1 cellular context compared by ENCODE assay signal in the genomic region with DNA sequence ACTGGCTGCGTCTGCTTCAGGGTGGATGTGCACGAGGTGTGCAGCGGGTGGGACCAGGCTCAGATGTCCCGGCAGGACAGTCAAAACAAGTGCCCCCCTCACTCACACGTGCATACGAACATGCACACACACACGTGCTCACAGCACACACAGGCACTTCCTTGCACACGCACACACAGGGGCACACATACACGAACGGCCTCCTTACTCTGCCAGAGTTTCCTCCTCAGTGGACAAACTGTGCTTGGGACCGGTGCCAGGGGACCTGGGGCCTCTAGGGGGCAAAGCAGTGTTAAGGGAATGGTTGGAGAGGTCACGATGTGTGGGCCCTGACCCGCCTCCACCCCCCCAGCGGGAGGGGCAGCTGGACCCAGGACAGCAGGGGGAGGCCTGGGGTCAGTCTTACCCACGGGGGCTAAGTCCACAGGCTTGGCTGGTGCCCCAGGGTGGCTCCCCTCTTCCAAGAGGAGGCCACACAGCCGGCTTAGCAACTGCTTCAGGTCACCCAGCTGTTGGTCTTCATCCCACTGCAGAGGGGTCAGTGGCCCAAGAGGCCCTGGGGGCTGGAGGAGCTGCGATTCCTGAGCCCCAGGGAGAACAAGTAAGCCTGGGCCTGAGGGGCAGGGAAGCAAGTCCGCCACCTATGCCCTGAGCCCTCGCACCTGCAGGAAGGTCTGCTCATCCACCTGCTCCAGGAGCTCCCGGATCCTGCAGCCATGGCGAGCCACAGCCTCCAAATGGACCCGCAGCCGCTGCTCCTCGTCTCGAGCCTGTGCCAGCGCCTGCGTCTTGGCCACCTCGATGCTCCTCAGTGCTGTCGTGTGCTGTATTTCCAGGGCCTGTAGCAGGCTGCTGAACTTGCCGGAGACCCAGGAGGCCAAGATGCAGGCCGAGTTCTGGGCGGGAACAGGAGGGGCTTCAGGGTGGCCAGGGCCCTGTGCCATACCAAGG.
TF ChIP-seq lines count a peak whose summit lies in the region.

No MANE protein-coding gene starts in this region.

TF ChIP-seq in H1, 55 proteins besides CTCF, POLR2A, EP300 and RAD21:
- TF ChIP-seq GTF2F1 (IDR thresholded peaks at IDR 0.05; ENCODE audit: borderline replicate concordance, low read depth, low read length) (no peak), CHD2 (IDR thresholded peaks at IDR 0.05; ENCODE audit: low read length) (no peak), JUN (IDR thresholded peaks at IDR 0.05; ENCODE audit: low read depth, low read length) (no peak), TEAD4 (IDR thresholded peaks at IDR 0.05; ENCODE audit: low read depth, low read length) (no peak), NRF1 (IDR thresholded peaks at IDR 0.05; ENCODE audit: low read depth, low read length) (no peak), TAF7 (optimal IDR thresholded peaks at IDR 0.05; ENCODE audit: borderline replicate concordance, low read depth, low read length) (no peak), GABPA (IDR thresholded peaks at IDR 0.05; ENCODE audit: borderline replicate concordance, insufficient read depth, low read length) (no peak), RNF2 (IDR thresholded peaks at IDR 0.05; ENCODE audit: borderline replicate concordance, low read depth, low read length, missing control alignments, poor library complexity, severe bottlenecking) (no peak), HDAC6 (IDR thresholded peaks at IDR 0.05; ENCODE audit: low read depth, low read length) (no peak), FOSL1 (IDR thresholded peaks at IDR 0.05; ENCODE audit: insufficient read depth, low read depth, low read length) (no peak), HDAC2 (IDR thresholded peaks at IDR 0.05; ENCODE audit: borderline replicate concordance in 1 of 2, low read depth in 2 of 2, low read length in 2 of 2) (no peak), SUZ12 (IDR thresholded peaks at IDR 0.05; ENCODE audit: low read length) (no peak), JUND (IDR thresholded peaks at IDR 0.05; ENCODE audit: low read length) (no peak), BCL11A (IDR thresholded peaks at IDR 0.05; ENCODE audit: low read depth in 2 of 2, low read length in 2 of 2) (no peak)
